ENCODE assay signal across 12 cellular contexts in the genomic region with DNA sequence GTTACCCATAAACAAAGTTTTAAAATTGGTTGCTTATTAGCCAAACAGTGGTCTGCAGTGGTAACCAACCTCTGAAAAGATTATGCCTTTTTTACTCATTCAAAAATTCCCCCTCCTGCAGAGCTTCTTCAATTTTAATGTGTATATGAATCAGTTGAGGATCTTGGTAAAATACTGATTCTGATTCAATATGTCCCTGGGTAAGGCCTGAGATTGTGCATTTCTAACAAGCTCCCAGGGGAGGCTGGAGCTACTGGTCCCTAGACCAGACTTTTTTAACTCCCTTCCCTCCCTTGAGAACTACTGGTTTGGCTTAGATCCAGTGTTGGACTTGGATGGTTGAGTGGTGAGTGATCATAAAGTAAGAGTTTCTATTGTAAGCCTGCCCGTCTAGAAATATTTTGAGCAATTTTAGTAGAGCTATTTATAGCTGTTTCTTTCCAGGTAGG.
A peak's percentile ranks its signal among the peaks of the same experiment; 100 is the strongest.
DNase-seq lines count a peak whose midpoint lies in the region; ATAC-seq and TF ChIP-seq lines count a peak whose summit lies in the region.
"Had no signal": no experiment of that assay in that cellular context is flagged by ENCODE, and none has a peak within 500 bp of the region (broad histone marks: within the 10 kb centered on the region; RNA-seq: fewer than 3 reads in every experiment).

No MANE protein-coding gene starts in this region.

- peak; percentile 39 for ATAC-seq in GM21381 (IDR thresholded peaks at IDR 0.05; ENCODE audit: unreplicated experiment)
- ATAC-seq: body of pancreas, left colon had no signal

- DNase-seq in AG08395 (ENCODE audit: low spot score) = peak; percentile 23
- peak; percentile 13 for DNase-seq in NCI-H1105 (lab: John Stamatoyannopoulos, UW)
- DNase-seq in epithelial cell of esophagus (ENCODE audit: low read depth) = peak; percentile 81
- DNase-seq in dermis blood vessel endothelial cell = no peak
- no peak for DNase-seq in putamen (ENCODE audit: low spot score)
- no peak for DNase-seq in NK-92 treated with Interleukin-12 subunit alpha and Interleukin-12 subunit beta, amount 100 ng/mL, for 24 hours (lab: John Stamatoyannopoulos, UW)
- DNase-seq in NCI-H526 treated with DMSO at 0.1 percent for 48 hours (lab: John Stamatoyannopoulos, UW) = no peak
- DNase-seq: body of pancreas, DMS153, GOT3, left colon had no signal

- no peak for TF ChIP-seq CTCF in epithelial cell of esophagus (IDR thresholded peaks at IDR 0.05; ENCODE audit: insufficient read depth, low read depth, low read length, missing control alignments)

- no peak overlapping the region for H3K4me3 ChIP-seq in epithelial cell of esophagus (ENCODE audit: low read length)
- H3K4me3 ChIP-seq: body of pancreas had no signal

Comparison
In these comparisons a context has a peak if more than half of its experiments do, and no peak if none do; other contexts are left out.
1. DNase-seq: peak in AG08395 (single experiment), NCI-H1105 (single experiment) and epithelial cell of esophagus (single experiment); none in dermis blood vessel endothelial cell (single experiment), putamen (single experiment), NK-92 treated with Interleukin-12 subunit alpha and Interleukin-12 subunit beta, amount 100 ng/mL, for 24 hours (single experiment) and NCI-H526 treated with DMSO at 0.1 percent for 48 hours (single experiment).